1 cellular context compared by ENCODE assay signal in the genomic region with DNA sequence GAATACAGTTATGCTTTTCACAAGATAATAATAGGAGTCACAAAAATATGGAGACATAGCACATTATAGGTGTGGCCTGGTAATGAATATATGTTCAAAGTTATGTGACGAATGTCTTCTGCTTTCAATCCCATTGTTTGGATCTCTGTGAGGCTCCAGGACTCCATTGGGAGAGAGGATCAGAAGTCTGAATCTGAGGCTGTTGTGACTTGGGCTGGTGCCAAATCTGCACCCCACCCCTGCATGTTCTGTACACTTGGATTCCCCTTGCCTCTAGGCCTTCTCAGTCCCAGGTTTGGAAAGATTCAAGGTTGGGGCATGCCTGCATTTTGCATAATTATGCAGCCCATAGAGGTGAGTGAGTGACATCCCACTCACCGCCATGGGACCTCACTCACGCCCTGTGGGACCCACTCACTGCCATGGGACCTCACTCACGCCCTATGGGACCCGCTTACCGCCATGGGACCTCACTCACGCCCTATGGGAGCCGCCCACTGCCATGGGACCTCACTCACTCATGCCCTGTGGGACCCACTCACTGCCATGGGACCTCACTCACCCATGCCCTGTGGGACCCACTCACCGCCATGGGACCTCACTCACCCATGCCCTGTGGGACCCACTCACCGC.
A peak's percentile ranks its signal among the peaks of the same experiment; 100 is the strongest.
TF ChIP-seq lines count a peak whose summit lies in the region.

No MANE protein-coding gene starts in this region.

TF ChIP-seq in K562, 482 proteins besides CTCF, POLR2A, EP300 and RAD21 (continued from another document):
- TF ChIP-seq, protein P1, sequence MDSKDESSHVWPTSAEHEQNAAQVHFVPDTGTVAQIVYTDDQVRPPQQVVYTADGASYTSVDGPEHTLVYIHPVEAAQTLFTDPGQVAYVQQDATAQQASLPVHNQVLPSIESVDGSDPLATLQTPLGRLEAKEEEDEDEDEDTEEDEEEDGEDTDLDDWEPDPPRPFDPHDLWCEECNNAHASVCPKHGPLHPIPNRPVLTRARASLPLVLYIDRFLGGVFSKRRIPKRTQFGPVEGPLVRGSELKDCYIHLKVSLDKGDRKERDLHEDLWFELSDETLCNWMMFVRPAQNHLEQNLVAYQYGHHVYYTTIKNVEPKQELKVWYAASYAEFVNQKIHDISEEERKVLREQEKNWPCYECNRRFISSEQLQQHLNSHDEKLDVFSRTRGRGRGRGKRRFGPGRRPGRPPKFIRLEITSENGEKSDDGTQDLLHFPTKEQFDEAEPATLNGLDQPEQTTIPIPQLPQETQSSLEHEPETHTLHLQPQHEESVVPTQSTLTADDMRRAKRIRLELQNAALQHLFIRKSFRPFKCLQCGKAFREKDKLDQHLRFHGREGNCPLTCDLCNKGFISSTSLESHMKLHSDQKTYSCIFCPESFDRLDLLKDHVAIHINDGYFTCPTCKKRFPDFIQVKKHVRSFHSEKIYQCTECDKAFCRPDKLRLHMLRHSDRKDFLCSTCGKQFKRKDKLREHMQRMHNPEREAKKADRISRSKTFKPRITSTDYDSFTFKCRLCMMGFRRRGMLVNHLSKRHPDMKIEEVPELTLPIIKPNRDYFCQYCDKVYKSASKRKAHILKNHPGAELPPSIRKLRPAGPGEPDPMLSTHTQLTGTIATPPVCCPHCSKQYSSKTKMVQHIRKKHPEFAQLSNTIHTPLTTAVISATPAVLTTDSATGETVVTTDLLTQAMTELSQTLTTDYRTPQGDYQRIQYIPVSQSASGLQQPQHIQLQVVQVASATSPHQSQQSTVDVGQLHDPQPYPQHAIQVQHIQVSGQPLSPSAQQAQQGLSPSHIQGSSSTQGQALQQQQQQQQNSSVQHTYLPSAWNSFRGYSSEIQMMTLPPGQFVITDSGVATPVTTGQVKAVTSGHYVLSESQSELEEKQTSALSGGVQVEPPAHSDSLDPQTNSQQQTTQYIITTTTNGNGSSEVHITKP (IDR thresholded peaks at IDR 0.05; ENCODE audit: partially characterized antibody), result peak; percentile 66
